22 cellular contexts compared by ENCODE assay signal in genomic region chr1:156078728-156079127, GRCh38. TPM values are rescaled to one million over a fixed set of nuclear protein-coding genes. Genes with fewer than 3 reads are reported as not detected.
DNase-seq lines count a peak whose midpoint lies in the region; ATAC-seq and TF ChIP-seq lines count a peak whose summit lies in the region.
"Had no signal": no experiment of that assay in that cellular context is flagged by ENCODE, and none has a peak within 500 bp of the region (broad histone marks: within the 10 kb centered on the region; RNA-seq: fewer than 3 reads in every experiment).

No MANE protein-coding gene starts in this region.

- no peak overlapping the region for H3K27ac ChIP-seq in HUES64 (ENCODE audit: low read depth, low read length)
- H3K27ac ChIP-seq in neural cell (ENCODE audit: low read length): peak overlapping the region; percentile 28
- H3K27ac ChIP-seq: colonic mucosa had no signal

- peaks cover 71% of the 10 kb centered on the region for H3K4me1 Mint-ChIP-seq in endothelial cell (ENCODE audit: unreplicated experiment)

- H3K36me3 ChIP-seq in HUES64 (ENCODE audit: insufficient read depth, low read length): peaks cover 30% of the 10 kb centered on the region
- peaks cover 9% of the 10 kb centered on the region for H3K36me3 ChIP-seq in neural cell (ENCODE audit: insufficient read depth, low read length)
- H3K36me3 ChIP-seq: colonic mucosa had no signal

- TF ChIP-seq EP300 in neural cell (conservative IDR thresholded peaks at IDR 0.05; ENCODE audit: poor library complexity, severe bottlenecking): no peak

- POLR2A ChIA-PET in AG04449 (lab: Yijun Ruan, JAX): no interaction called here

- peaks cover 57% of the 10 kb centered on the region for H3K4me1 ChIP-seq in HUES64 (ENCODE audit: insufficient read depth, low read length)
- H3K4me1 ChIP-seq: colonic mucosa had no signal

- H3K4me2 ChIP-seq in neural cell (ENCODE audit: low read length): peak overlapping the region; percentile 75

- H3K27me3 Mint-ChIP-seq in endothelial cell (ENCODE audit: unreplicated experiment): peaks cover 19% of the 10 kb centered on the region

- H3K27me3 ChIP-seq in HUES64 (ENCODE audit: insufficient read depth, low read length): no peaks in the 10 kb centered on the region
- no peaks in the 10 kb centered on the region for H3K27me3 ChIP-seq in neural cell (ENCODE audit: insufficient read depth, low read depth, low read length)
- H3K27me3 ChIP-seq: colonic mucosa had no signal

- H4K20me1 ChIP-seq in neural cell (ENCODE audit: insufficient read depth): peaks cover 55% of the 10 kb centered on the region

- peaks cover 95% of the 10 kb centered on the region for H3K79me2 ChIP-seq in neural cell (replicated peaks; ENCODE audit: insufficient read depth, low read length)

- intact Hi-C loops in head of caudate nucleus (cut with DNase I): no loop called here

- CTCF ChIA-PET in AG04449 (lab: Yijun Ruan, JAX): interaction anchor here (0.9 to 3.4 kb wide), 6 partner anchors 11 to 50 kb away, joined by 3 to 17 read pairs (median 4); no protein-coding TSS in a partner anchor

- no peak overlapping the region for H3K27ac Mint-ChIP-seq in endothelial cell (ENCODE audit: unreplicated experiment)
- H3K27ac Mint-ChIP-seq: activated naive CD4-positive, alpha-beta T cell treated with anti-CD3 and anti-CD28 coated beads, Interleukin-2, amount 50 U/mL, for 24 hours; stimulated activated effector memory CD8-positive, alpha-beta T cell treated with anti-CD3 and anti-CD28 coated beads, Interleukin-12 subunit alpha, Interleukin-12 subunit beta, amount 100 ng/mL, for 72 hours had no signal

- no peaks in the 10 kb centered on the region for H3K9me3 Mint-ChIP-seq in endothelial cell (ENCODE audit: unreplicated experiment)
- H3K9me3 Mint-ChIP-seq: activated naive CD4-positive, alpha-beta T cell treated with anti-CD3 and anti-CD28 coated beads, Interleukin-2, amount 50 U/mL, for 24 hours; CD4-positive, alpha-beta memory T cell; stimulated activated effector memory CD8-positive, alpha-beta T cell treated with anti-CD3 and anti-CD28 coated beads, Interleukin-12 subunit alpha, Interleukin-12 subunit beta, amount 100 ng/mL, for 72 hours had no signal

- peak overlapping the region; percentile 97 for H3K4me3 Mint-ChIP-seq in endothelial cell (ENCODE audit: unreplicated experiment)
- H3K4me3 Mint-ChIP-seq: activated naive CD4-positive, alpha-beta T cell treated with anti-CD3 and anti-CD28 coated beads, Interleukin-2, amount 50 U/mL, for 24 hours; stimulated activated effector memory CD8-positive, alpha-beta T cell treated with anti-CD3 and anti-CD28 coated beads, Interleukin-12 subunit alpha, Interleukin-12 subunit beta, amount 100 ng/mL, for 72 hours had no signal

- peak overlapping the region; percentile 20; the same call in 1 of the 2 replicates for H3K4me3 ChIP-seq in AG04449 (ENCODE audit: low read depth, low read length)
- peak overlapping the region; percentile 29; the same call in 1 of the 2 replicates for H3K4me3 ChIP-seq in HUES64 (ENCODE audit: low read length)
- peak overlapping the region; percentile 93 for H3K4me3 ChIP-seq in neural cell (ENCODE audit: low read length)
- H3K4me3 ChIP-seq: colonic mucosa had no signal

- H2AFZ ChIP-seq in neural cell (ENCODE audit: low read depth, low read length): no peak overlapping the region

- peaks cover 35% of the 10 kb centered on the region for H3K36me3 Mint-ChIP-seq in endothelial cell (ENCODE audit: low read depth, unreplicated experiment)
- H3K36me3 Mint-ChIP-seq: activated naive CD4-positive, alpha-beta T cell treated with anti-CD3 and anti-CD28 coated beads, Interleukin-2, amount 50 U/mL, for 24 hours; CD4-positive, alpha-beta memory T cell; stimulated activated effector memory CD8-positive, alpha-beta T cell treated with anti-CD3 and anti-CD28 coated beads, Interleukin-12 subunit alpha, Interleukin-12 subunit beta, amount 100 ng/mL, for 72 hours had no signal

- no peaks in the 10 kb centered on the region for H3K9me3 ChIP-seq in HUES64 (ENCODE audit: insufficient read depth, low read depth, low read length)
- H3K9me3 ChIP-seq in neural cell (ENCODE audit: low read length): no peaks in the 10 kb centered on the region
- H3K9me3 ChIP-seq: colonic mucosa had no signal

- H3K9me2 ChIP-seq in neural cell (ENCODE audit: insufficient read depth, low read length): no peaks in the 10 kb centered on the region

- H3K9ac ChIP-seq in HUES64 (ENCODE audit: low read depth, low read length) (no peak overlapping the region), neural cell (ENCODE audit: low read length) (peak overlapping the region; percentile 59)

- WGBS in HUES64: 79% methylated on average over 5 of the region's 5 CpGs

- no peak for ATAC-seq in HG03175 (IDR thresholded peaks at IDR 0.05; ENCODE audit: unreplicated experiment)
- ATAC-seq: activated CD4-positive, CD25-positive, alpha-beta regulatory T cell treated with anti-CD3 and anti-CD28 coated beads, Interleukin-2, amount 50 U/mL, for 24 hours; stimulated activated effector memory CD8-positive, alpha-beta T cell treated with anti-CD3 and anti-CD28 coated beads, Interleukin-12 subunit alpha, Interleukin-12 subunit beta, amount 100 ng/mL, for 72 hours had no signal

- TF ChIP-seq CTCF in AG04449 (IDR thresholded peaks at IDR 0.05; ENCODE audit: insufficient read depth, low read length, missing control alignments): no peak
- TF ChIP-seq CTCF in endothelial cell (IDR thresholded peaks at IDR 0.05; ENCODE audit: unreplicated experiment): no peak
- no peak for TF ChIP-seq CTCF in neural cell (IDR thresholded peaks at IDR 0.05; ENCODE audit: poor library complexity, severe bottlenecking)

- no peak for TF ChIP-seq RAD21 in neural cell (conservative IDR thresholded peaks at IDR 0.05)

- H3F3A ChIP-seq in neural cell (ENCODE audit: insufficient read depth, low read length, poor library complexity, severe bottlenecking): peaks cover 3% of the 10 kb centered on the region

- no peak for DNase-seq in AG04449 (ENCODE audit: low read depth, low spot score)
- DNase-seq in endothelial cell (ENCODE audit: low spot score): no peak
- DNase-seq in head of caudate nucleus: no peak
- no peak for DNase-seq in DMS79 (lab: John Stamatoyannopoulos, UW)
- DNase-seq in kidney tubule cell (ENCODE audit: low spot score): no peak
- DNase-seq: activated T-cell treated with anti-CD3 and anti-CD28 coated beads, Interleukin-2, amount 50 U/mL, for 48 hours; CD4-positive, alpha-beta memory T cell; colonic mucosa; DMS153; GF-D8; NCI-H1417; NCI-H524; posterior cingulate gyrus; T-helper 9 cell had no signal

TF ChIP-seq in neural cell, 6 proteins besides CTCF, POLR2A, EP300 and RAD21:
- TF ChIP-seq POLR2AphosphoS5 (IDR thresholded peaks at IDR 0.05) (no peak), TAF1 (IDR thresholded peaks at IDR 0.05; ENCODE audit: low read depth) (no peak), REST (IDR thresholded peaks at IDR 0.05; ENCODE audit: borderline replicate concordance) (no peak), SMC3 (conservative IDR thresholded peaks at IDR 0.05; ENCODE audit: poor library complexity) (no peak), MXI1 (conservative IDR thresholded peaks at IDR 0.05; ENCODE audit: poor library complexity, severe bottlenecking) (no peak), EZH2 (IDR thresholded peaks at IDR 0.05; ENCODE audit: borderline replicate concordance, insufficient read depth, low read length, poor library complexity, severe bottlenecking) (no peak)

RNA-seq across cellular contexts. Expression of gene MEX3A, which starts 3.5 kb away (rescaled TPM):
- 41.6 TPM for polyA plus RNA-seq in HUES64 (2013, experiment 1 of 2)
- polyA plus RNA-seq in HUES64 (2013, experiment 2 of 2): 47.7 TPM
- 63.9 TPM for total RNA-seq in endothelial cell (ENCODE audit: unreplicated experiment)
- 39.8 and 44.4 TPM in 2 replicates for polyA plus RNA-seq in neural cell
- 114 and 119 TPM in 2 replicates for polyA minus RNA-seq in neural cell
- total RNA-seq: CD4-positive, alpha-beta memory T cell had no signal
- polyA plus RNA-seq: CD4-positive, alpha-beta memory T cell had no signal

RNA-seq across cellular contexts. Expression of gene RAB25, which starts 17.8 kb away (rescaled TPM):
- polyA plus RNA-seq in HUES64 (2013, experiment 1 of 2): 17.1 TPM
- 21.3 TPM for polyA plus RNA-seq in HUES64 (2013, experiment 2 of 2)
- 1.6 TPM for total RNA-seq in endothelial cell (ENCODE audit: unreplicated experiment)
- 1.3 TPM in 1 of 2 replicates, not detected in the other for polyA plus RNA-seq in neural cell
- polyA minus RNA-seq in neural cell: not detected in 2 replicates
- total RNA-seq: RPMI7951, temporal lobe had no signal

RNA-seq across cellular contexts. Expression of gene LAMTOR2, which starts 24.1 kb away (rescaled TPM):
- polyA plus RNA-seq in HUES64 (2013, experiment 1 of 2): 66.4 TPM
- polyA plus RNA-seq in HUES64 (2013, experiment 2 of 2): 72.2 TPM
- total RNA-seq in endothelial cell (ENCODE audit: unreplicated experiment): 82.4 TPM
- polyA plus RNA-seq in neural cell: 81.3 and 82.6 TPM in 2 replicates
- polyA minus RNA-seq in neural cell: 24.6 and 39.8 TPM in 2 replicates

RNA-seq across cellular contexts. Expression of gene UBQLN4, which starts 25.1 kb away (rescaled TPM):
- 41.6 TPM for polyA plus RNA-seq in HUES64 (2013, experiment 1 of 2)
- 41.3 TPM for polyA plus RNA-seq in HUES64 (2013, experiment 2 of 2)
- total RNA-seq in endothelial cell (ENCODE audit: unreplicated experiment): 47.6 TPM
- 34.9 and 39.3 TPM in 2 replicates for polyA plus RNA-seq in neural cell
- polyA minus RNA-seq in neural cell: 47.5 and 51.2 TPM in 2 replicates

RNA-seq across cellular contexts. Expression of gene LMNA, which starts 35.8 kb away (rescaled TPM):
- polyA plus RNA-seq in HUES64 (2013, experiment 1 of 2): 30.5 TPM
- polyA plus RNA-seq in HUES64 (2013, experiment 2 of 2): 31.3 TPM
- total RNA-seq in endothelial cell (ENCODE audit: unreplicated experiment): 35.8 TPM
- 90.7 and 103 TPM in 2 replicates for polyA plus RNA-seq in neural cell
- polyA minus RNA-seq in neural cell: 50.6 TPM in 2 replicates

Comparison
In these comparisons a context has a peak if more than half of its experiments do, and no peak if none do; other contexts are left out.
1. H3K4me3 ChIP-seq: peak in every context shown above with its lines; median percentile 93 in neural cell; 29 in HUES64; 20 in AG04449.